19 cellular contexts compared by ENCODE assay signal in genomic region chr9:134382733-134383132, GRCh38. TPM values are rescaled to one million over a fixed set of nuclear protein-coding genes. Genes with fewer than 3 reads are reported as not detected.
A peak's percentile ranks its signal among the peaks of the same experiment; 100 is the strongest.
DNase-seq lines count a peak whose midpoint lies in the region; ATAC-seq and TF ChIP-seq lines count a peak whose summit lies in the region.
"Had no signal": no experiment of that assay in that cellular context is flagged by ENCODE, and none has a peak within 500 bp of the region (broad histone marks: within the 10 kb centered on the region; RNA-seq: fewer than 3 reads in every experiment).

No MANE protein-coding gene starts in this region.

- H3K4me2 ChIP-seq in osteoblast (ENCODE audit: insufficient read depth, low read length), result no peak overlapping the region
- H3K4me2 ChIP-seq: PC-9, smooth muscle cell had no signal

- H2AFZ ChIP-seq in osteoblast (ENCODE audit: low read length), result no peak overlapping the region
- H2AFZ ChIP-seq: PC-9 had no signal

- ATAC-seq in activated naive CD4-positive, alpha-beta T cell treated with anti-CD3 and anti-CD28 coated beads, Interleukin-2, amount 50 U/mL, for 72 hours, result no peak
- ATAC-seq in effector memory CD8-positive, alpha-beta T cell (replicated peaks), result no peak
- ATAC-seq in natural killer cell, result no peak
- ATAC-seq in upper lobe of right lung, result no peak
- ATAC-seq: SK-N-SH treated with all-trans-retinoic acid at 6 μM for 48 hours had no signal

- intact Hi-C loops in natural killer cell (cut with micrococcal nuclease), result loop anchor here (2.0 to 5.0 kb wide), 2 partner anchors 20 to 60 kb away; no protein-coding TSS in a partner anchor
- intact Hi-C loops in upper lobe of right lung (cut with DNase I), result no loop called here

- no peak overlapping the region for H3K27ac Mint-ChIP-seq in activated naive CD4-positive, alpha-beta T cell treated with anti-CD3 and anti-CD28 coated beads, Interleukin-2, amount 10 ng/mL, durations not matched to agents 7 days and 5 days
- no peak overlapping the region for H3K27ac Mint-ChIP-seq in activated naive CD4-positive, alpha-beta T cell treated with anti-CD3 and anti-CD28 coated beads, Interleukin-2, amount 50 U/mL, for 72 hours
- peak overlapping the region; percentile 96 for H3K27ac Mint-ChIP-seq in effector memory CD8-positive, alpha-beta T cell
- H3K27ac Mint-ChIP-seq in natural killer cell, result peak overlapping the region; percentile 85 to 97
- H3K27ac Mint-ChIP-seq in chondrocyte (ENCODE audit: unreplicated experiment), result no peak overlapping the region

- H3K4me3 Mint-ChIP-seq in activated naive CD4-positive, alpha-beta T cell treated with anti-CD3 and anti-CD28 coated beads, Interleukin-2, amount 10 ng/mL, durations not matched to agents 7 days and 5 days, result peak overlapping the region; percentile 10
- peak overlapping the region; percentile 86 to 87 for H3K4me3 Mint-ChIP-seq in effector memory CD8-positive, alpha-beta T cell
- H3K4me3 Mint-ChIP-seq in natural killer cell, result peak overlapping the region; percentile 90
- H3K4me3 Mint-ChIP-seq in chondrocyte (ENCODE audit: unreplicated experiment), result no peak overlapping the region

- H3K4me1 ChIP-seq in upper lobe of right lung (peaks cover 85% of the 10 kb centered on the region), osteoblast (ENCODE audit: insufficient read depth, low read length) (peaks cover 43% of the 10 kb centered on the region)

- H4K20me1 ChIP-seq in osteoblast (ENCODE audit: insufficient read depth, low read length), result peaks cover 95% of the 10 kb centered on the region

- peaks cover 20% of the 10 kb centered on the region for H3K4me1 Mint-ChIP-seq in activated naive CD4-positive, alpha-beta T cell treated with anti-CD3 and anti-CD28 coated beads, Interleukin-2, amount 10 ng/mL, durations not matched to agents 7 days and 5 days
- H3K4me1 Mint-ChIP-seq in effector memory CD8-positive, alpha-beta T cell (ENCODE audit: low read depth in 2 of 2), result peaks cover 31 to 33% of the 10 kb centered on the region in 2 donors
- H3K4me1 Mint-ChIP-seq in natural killer cell (peaks cover 38 to 56% of the 10 kb centered on the region in 2 donors), chondrocyte (ENCODE audit: low read depth) (peaks cover 48% of the 10 kb centered on the region)

- peaks cover 42% of the 10 kb centered on the region for H3K27me3 Mint-ChIP-seq in activated naive CD4-positive, alpha-beta T cell treated with anti-CD3 and anti-CD28 coated beads, Interleukin-2, amount 10 ng/mL, durations not matched to agents 7 days and 5 days
- H3K27me3 Mint-ChIP-seq in effector memory CD8-positive, alpha-beta T cell, result no peaks in the 10 kb centered on the region
- H3K27me3 Mint-ChIP-seq in natural killer cell (ENCODE audit: low read depth in 2 of 2) (no peaks in the 10 kb centered on the region), chondrocyte (ENCODE audit: low read depth) (no peaks in the 10 kb centered on the region)

- H3K27me3 ChIP-seq in upper lobe of right lung (no peaks in the 10 kb centered on the region), osteoblast (ENCODE audit: insufficient read depth, low read length) (no peaks in the 10 kb centered on the region)
- H3K27me3 ChIP-seq: pancreas had no signal

- DNase-seq in activated naive CD4-positive, alpha-beta T cell treated with anti-CD3 and anti-CD28 coated beads, Interleukin-2, amount 10 ng/mL, durations not matched to agents 7 days and 5 days, result no peak
- DNase-seq in activated naive CD4-positive, alpha-beta T cell treated with anti-CD3 and anti-CD28 coated beads, Interleukin-2, amount 50 U/mL, for 72 hours (ENCODE audit: low spot score in 2 of 2), result no peak
- no peak for DNase-seq in effector memory CD8-positive, alpha-beta T cell
- DNase-seq in natural killer cell (no peak), upper lobe of right lung (no peak), chondrocyte (ENCODE audit: low spot score) (no peak), osteoblast (ENCODE audit: insufficient read length, low spot score, missing footprints) (no peak), retina (no peak)
- DNase-seq: effector CD4-positive, alpha-beta T cell; Karpas-422; NCI-H1105 treated with DMSO at 0.1 percent for 48 hours; NCI-H2171; NCI-H748 treated with DMSO at 0.1 percent for 48 hours; pancreas; PC-9 had no signal

- H3K9me3 Mint-ChIP-seq in activated naive CD4-positive, alpha-beta T cell treated with anti-CD3 and anti-CD28 coated beads, Interleukin-2, amount 10 ng/mL, durations not matched to agents 7 days and 5 days, result no peaks in the 10 kb centered on the region
- H3K9me3 Mint-ChIP-seq in activated naive CD4-positive, alpha-beta T cell treated with anti-CD3 and anti-CD28 coated beads, Interleukin-2, amount 50 U/mL, for 72 hours, result no peaks in the 10 kb centered on the region
- H3K9me3 Mint-ChIP-seq in effector memory CD8-positive, alpha-beta T cell, result no peaks in the 10 kb centered on the region
- H3K9me3 Mint-ChIP-seq in natural killer cell, result no peaks in the 10 kb centered on the region
- no peaks in the 10 kb centered on the region for H3K9me3 Mint-ChIP-seq in chondrocyte (ENCODE audit: low read depth)
- H3K9me3 Mint-ChIP-seq: activated CD4-positive, alpha-beta memory T cell treated with anti-CD3 and anti-CD28 coated beads, Interleukin-2, amount 10 ng/mL, durations not matched to agents 7 days and 5 days; activated T-cell treated with anti-CD3 and anti-CD28 coated beads, Interleukin-2, amount 50 U/mL, for 72 hours had no signal

- H3K27ac ChIP-seq in upper lobe of right lung (peak overlapping the region; percentile 47), osteoblast (ENCODE audit: low read depth, low read length) (no peak overlapping the region)
- H3K27ac ChIP-seq: PC-9 had no signal

- H3K4me3 ChIP-seq in upper lobe of right lung (no peak overlapping the region), osteoblast (ENCODE audit: insufficient read depth, low read length) (no peak overlapping the region)
- H3K4me3 ChIP-seq: pancreas, PC-9, smooth muscle cell had no signal

- H3K36me3 ChIP-seq in upper lobe of right lung, result no peaks in the 10 kb centered on the region
- no peaks in the 10 kb centered on the region for H3K36me3 ChIP-seq in osteoblast (ENCODE audit: insufficient read depth, low read length)
- H3K36me3 ChIP-seq: pancreas had no signal

- TF ChIP-seq CTCF in natural killer cell (IDR thresholded peaks at IDR 0.05), result no peak
- TF ChIP-seq CTCF in upper lobe of right lung (IDR thresholded peaks at IDR 0.05), result no peak
- no peak for TF ChIP-seq CTCF in chondrocyte (IDR thresholded peaks at IDR 0.05)
- no peak for TF ChIP-seq CTCF in osteoblast (IDR thresholded peaks at IDR 0.05; ENCODE audit: extremely low read depth, low read depth, low read length)

- H3K9me3 ChIP-seq in upper lobe of right lung, result no peaks in the 10 kb centered on the region
- H3K9me3 ChIP-seq in osteoblast (ENCODE audit: low read depth, low read length), result no peaks in the 10 kb centered on the region
- H3K9me3 ChIP-seq: pancreas had no signal

- CTCF ChIA-PET in activated naive CD4-positive, alpha-beta T cell treated with anti-CD3 and anti-CD28 coated beads, Interleukin-2, amount 10 ng/mL, durations not matched to agents 7 days and 5 days (lab: Charles Lee), result no interaction called here

- no peaks in the 10 kb centered on the region for H3K36me3 Mint-ChIP-seq in activated naive CD4-positive, alpha-beta T cell treated with anti-CD3 and anti-CD28 coated beads, Interleukin-2, amount 10 ng/mL, durations not matched to agents 7 days and 5 days
- H3K36me3 Mint-ChIP-seq in activated naive CD4-positive, alpha-beta T cell treated with anti-CD3 and anti-CD28 coated beads, Interleukin-2, amount 50 U/mL, for 72 hours, result no peaks in the 10 kb centered on the region
- peaks cover 27% of the 10 kb centered on the region for H3K36me3 Mint-ChIP-seq in effector memory CD8-positive, alpha-beta T cell (ENCODE audit: insufficient read depth)
- H3K36me3 Mint-ChIP-seq in natural killer cell (no peaks in the 10 kb centered on the region), chondrocyte (ENCODE audit: low read depth) (no peaks in the 10 kb centered on the region)

- H3K79me2 ChIP-seq in osteoblast (ENCODE audit: insufficient read depth, low read length), result peaks cover 100% of the 10 kb centered on the region

RNA-seq across cellular contexts. Expression of gene RXRA, which starts 56.5 kb away (rescaled TPM):
- 1 to 10 TPM in 1 of 2 donors, under 1 TPM in 1; 0.25 to 7.9 TPM for total RNA-seq in activated naive CD4-positive, alpha-beta T cell treated with anti-CD3 and anti-CD28 coated beads, Interleukin-2, amount 50 U/mL, for 72 hours
- total RNA-seq in natural killer cell (10 to 100 TPM; 30.9 to 64.1 (median 42.2) TPM), upper lobe of right lung (80.6 TPM), chondrocyte (27.3 to 28.2 TPM (median 27.9 TPM) in 3 replicates), osteoblast (25.3 and 26.4 TPM in 2 replicates)

Comparison
In these comparisons a context has a peak if more than half of its experiments do, and no peak if none do; other contexts are left out.
1. H3K27ac Mint-ChIP-seq: peak in effector memory CD8-positive, alpha-beta T cell (2 of 2) and natural killer cell (2 of 2); none in activated naive CD4-positive, alpha-beta T cell treated with anti-CD3 and anti-CD28 coated beads, Interleukin-2, amount 10 ng/mL, durations not matched to agents 7 days and 5 days (single experiment), activated naive CD4-positive, alpha-beta T cell treated with anti-CD3 and anti-CD28 coated beads, Interleukin-2, amount 50 U/mL, for 72 hours (0 of 2) and chondrocyte (single experiment).